In genomic region chr3:18027161-18027939, GRCh38 we compare ENCODE assay signal across 28 cellular contexts.
DNase-seq lines count a peak whose midpoint lies in the region; ATAC-seq, FAIRE-seq and TF ChIP-seq lines count a peak whose summit lies in the region.
"Had no signal": no experiment of that assay in that cellular context is flagged by ENCODE, and none has a peak within 500 bp of the region (broad histone marks: within the 10 kb centered on the region; RNA-seq: fewer than 3 reads in every experiment).

No MANE protein-coding gene starts in this region.

- H3K27me3 Mint-ChIP-seq in stimulated activated naive B cell treated with anti-CD40 and anti-IgM and Interleukin-4, amounts not matched to agents 10 μg/mL and 1 μg/mL and 100 μg/mL, for 72 hours: no peaks in the 10 kb centered on the region

- 81 to 86% methylated on average over 9 of the region's 9 CpGs for WGBS in testis, 2 donors

- H3K4me3 ChIP-seq in right atrium auricular region: no peak overlapping the region
- H3K4me3 ChIP-seq in fibroblast of pulmonary artery (replicated peaks; ENCODE audit: low read depth, low read length): no peak overlapping the region
- H3K4me3 ChIP-seq in testis: no peak overlapping the region
- H3K4me3 ChIP-seq: A549, sigmoid colon, SJSA1 had no signal

- H3K27ac ChIP-seq in right atrium auricular region (no peak overlapping the region), testis (no peak overlapping the region)
- H3K27ac ChIP-seq: A549, parathyroid adenoma, sigmoid colon, SJSA1, VCaP had no signal

- H3K4me3 Mint-ChIP-seq in stimulated activated naive B cell treated with anti-CD40 and anti-IgM and Interleukin-4, amounts not matched to agents 10 μg/mL and 1 μg/mL and 100 μg/mL, for 72 hours: peak overlapping the region; percentile 16 to 39
- H3K4me3 Mint-ChIP-seq: activated CD4-positive, alpha-beta T cell treated with anti-CD3 and anti-CD28 coated beads, Interleukin-2, amount 10 ng/mL, durations not matched to agents 24 days and 14 days; activated naive CD4-positive, alpha-beta T cell treated with anti-CD3 and anti-CD28 coated beads for 36 hours; activated T-cell treated with anti-CD3 and anti-CD28 coated beads, Interleukin-2, amount 50 U/mL, for 72 hours; H9; natural killer cell treated with Interleukin-12 subunit alpha and Interleukin-12 subunit beta and Interleukin-15 and Interleukin-18, amount 100 ng/mL, for 72 hours; T-helper 1 cell treated with Interleukin-12 subunit alpha and Interleukin-12 subunit beta and Interleukin-4 antibody, amounts not matched to agents 30 μg/mL and 1 μg/mL, for 36 hours had no signal

- peak overlapping the region; percentile 49 for H3K27ac Mint-ChIP-seq in stimulated activated naive B cell treated with anti-CD40 and anti-IgM and Interleukin-4, amounts not matched to agents 10 μg/mL and 1 μg/mL and 100 μg/mL, for 72 hours
- H3K27ac Mint-ChIP-seq: activated CD4-positive, alpha-beta T cell treated with anti-CD3 and anti-CD28 coated beads, Interleukin-2, amount 10 ng/mL, durations not matched to agents 24 days and 14 days; activated naive CD4-positive, alpha-beta T cell treated with anti-CD3 and anti-CD28 coated beads for 36 hours; activated T-cell treated with anti-CD3 and anti-CD28 coated beads, Interleukin-2, amount 50 U/mL, for 72 hours; natural killer cell treated with Interleukin-12 subunit alpha and Interleukin-12 subunit beta and Interleukin-15 and Interleukin-18, amount 100 ng/mL, for 72 hours; T-helper 1 cell treated with Interleukin-12 subunit alpha and Interleukin-12 subunit beta and Interleukin-4 antibody, amounts not matched to agents 30 μg/mL and 1 μg/mL, for 36 hours had no signal

- H3K4me1 ChIP-seq in right atrium auricular region (no peaks in the 10 kb centered on the region), testis (no peaks in the 10 kb centered on the region)
- H3K4me1 ChIP-seq: A549, parathyroid adenoma, sigmoid colon, SJSA1 had no signal

- TF ChIP-seq POLR2A in testis (IDR thresholded peaks at IDR 0.05): no peak

- DNase-seq in Right ventricle myocardium superior (peak; percentile 40), right atrium auricular region (ENCODE audit: low spot score) (no peak), RPMI7951 (ENCODE audit: low read depth) (peak; percentile 86), fibroblast of pulmonary artery (ENCODE audit: low read depth) (peak; percentile 8), D721Med (ENCODE audit: insufficient read length, low spot score) (no peak), testis (no peak), hepatic stellate cell (ENCODE audit: low spot score) (no peak)
- no peak for DNase-seq in stimulated activated naive B cell treated with anti-CD40 and anti-IgM and Interleukin-4, amounts not matched to agents 10 μg/mL and 1 μg/mL and 100 μg/mL, for 72 hours
- DNase-seq: activated CD4-positive, alpha-beta T cell treated with anti-CD3 and anti-CD28 coated beads, Interleukin-2, amount 10 ng/mL, durations not matched to agents 24 days and 14 days; activated naive CD4-positive, alpha-beta T cell treated with anti-CD3 and anti-CD28 coated beads for 36 hours; activated T-cell treated with anti-CD3 and anti-CD28 coated beads, Interleukin-2, amount 50 U/mL, for 72 hours; effector CD8-positive, alpha-beta T cell; H9; KG1; NCI-H1105; NCI-H2029 treated with DMSO at 0.1 percent for 48 hours; NCI-H345; NCI-H82; sigmoid colon; substantia nigra had no signal

- H3K27me3 ChIP-seq in right atrium auricular region: no peaks in the 10 kb centered on the region
- H3K27me3 ChIP-seq in testis: no peaks in the 10 kb centered on the region
- H3K27me3 ChIP-seq: sigmoid colon, SJSA1 had no signal

- H3K36me3 ChIP-seq in right atrium auricular region: no peaks in the 10 kb centered on the region
- no peaks in the 10 kb centered on the region for H3K36me3 ChIP-seq in testis (ENCODE audit: low read depth, missing control alignments)
- H3K36me3 ChIP-seq: sigmoid colon, SJSA1 had no signal

- H3K9me3 ChIP-seq in right atrium auricular region (no peaks in the 10 kb centered on the region), testis (no peaks in the 10 kb centered on the region)
- H3K9me3 ChIP-seq: A549, sigmoid colon, SJSA1 had no signal

- FAIRE-seq in D721Med (lab: Jason Lieb, UNC): no peak
- FAIRE-seq: A549, GM18507, urothelium cell line had no signal

- ATAC-seq in Right ventricle myocardium superior (ENCODE audit: poor library complexity): peak; percentile 77
- peak; percentile 14 to 38 for ATAC-seq in stimulated activated naive B cell treated with anti-CD40 and anti-IgM and Interleukin-4, amounts not matched to agents 10 μg/mL and 1 μg/mL and 100 μg/mL, for 72 hours (replicated peaks)
- ATAC-seq: A549; activated T-cell treated with anti-CD3 and anti-CD28 coated beads, Interleukin-2, amount 50 U/mL, for 72 hours; natural killer cell treated with Interleukin-12 subunit alpha and Interleukin-12 subunit beta and Interleukin-15 and Interleukin-18, amount 100 ng/mL, for 72 hours had no signal

- peaks cover 3 to 4% of the 10 kb centered on the region in 2 donors for H3K9me3 Mint-ChIP-seq in stimulated activated naive B cell treated with anti-CD40 and anti-IgM and Interleukin-4, amounts not matched to agents 10 μg/mL and 1 μg/mL and 100 μg/mL, for 72 hours
- H3K9me3 Mint-ChIP-seq: activated CD4-positive, alpha-beta T cell treated with anti-CD3 and anti-CD28 coated beads, Interleukin-2, amount 10 ng/mL, durations not matched to agents 24 days and 14 days; activated naive CD4-positive, alpha-beta T cell treated with anti-CD3 and anti-CD28 coated beads for 36 hours; activated T-cell treated with anti-CD3 and anti-CD28 coated beads, Interleukin-2, amount 50 U/mL, for 72 hours; H9; natural killer cell treated with Interleukin-12 subunit alpha and Interleukin-12 subunit beta and Interleukin-15 and Interleukin-18, amount 100 ng/mL, for 72 hours; T-helper 1 cell treated with Interleukin-12 subunit alpha and Interleukin-12 subunit beta and Interleukin-4 antibody, amounts not matched to agents 30 μg/mL and 1 μg/mL, for 36 hours had no signal

- H3K36me3 Mint-ChIP-seq in stimulated activated naive B cell treated with anti-CD40 and anti-IgM and Interleukin-4, amounts not matched to agents 10 μg/mL and 1 μg/mL and 100 μg/mL, for 72 hours: no peaks in the 10 kb centered on the region
- H3K36me3 Mint-ChIP-seq: natural killer cell treated with Interleukin-12 subunit alpha and Interleukin-12 subunit beta and Interleukin-15 and Interleukin-18, amount 100 ng/mL, for 72 hours had no signal

- intact Hi-C loops in Right ventricle myocardium superior (cut with DNase I): no loop called here
- intact Hi-C loops in testis (cut with DNase I; ENCODE audit: low total_unique reads): no loop called here

- TF ChIP-seq CTCF in right atrium auricular region (IDR thresholded peaks at IDR 0.05) (no peak), fibroblast of pulmonary artery (IDR thresholded peaks at IDR 0.05; ENCODE audit: low read length, missing control alignments) (no peak), D721Med (IDR thresholded peaks at IDR 0.05; ENCODE audit: insufficient read depth, missing control alignments) (no peak), testis (IDR thresholded peaks at IDR 0.05) (no peak)

- peaks cover 43 to 50% of the 10 kb centered on the region in 2 donors for H3K4me1 Mint-ChIP-seq in stimulated activated naive B cell treated with anti-CD40 and anti-IgM and Interleukin-4, amounts not matched to agents 10 μg/mL and 1 μg/mL and 100 μg/mL, for 72 hours
- H3K4me1 Mint-ChIP-seq: activated CD4-positive, alpha-beta T cell treated with anti-CD3 and anti-CD28 coated beads, Interleukin-2, amount 10 ng/mL, durations not matched to agents 24 days and 14 days had no signal

Comparison
In these comparisons a context has a peak if more than half of its experiments do, and no peak if none do; other contexts are left out.
1. DNase-seq: peak in Right ventricle myocardium superior (single experiment), RPMI7951 (single experiment) and fibroblast of pulmonary artery (single experiment); none in right atrium auricular region (single experiment), stimulated activated naive B cell treated with anti-CD40 and anti-IgM and Interleukin-4, amounts not matched to agents 10 μg/mL and 1 μg/mL and 100 μg/mL, for 72 hours (single experiment), D721Med (single experiment), testis (single experiment) and hepatic stellate cell (single experiment).